Comparison of ENCODE assay signal across 8 cellular contexts in genomic region chr17:51153210-51154072, GRCh38. TPM values are rescaled to one million over a fixed set of nuclear protein-coding genes. Genes with fewer than 3 reads are reported as not detected.
A peak's percentile ranks its signal among the peaks of the same experiment; 100 is the strongest.
DNase-seq lines count a peak whose midpoint lies in the region; ATAC-seq and TF ChIP-seq lines count a peak whose summit lies in the region.

Gene NME1 (plus strand): TSS chr17:51153559. CDS start chr17:51155655, 2,096 bp downstream.

- no peaks in the 10 kb centered on the region for H3K9me3 Mint-ChIP-seq in activated T-helper 17 cell treated with anti-CD3 and anti-CD28 coated beads, Interleukin-2, amount 50 U/mL, for 72 hours
- no peaks in the 10 kb centered on the region for H3K9me3 Mint-ChIP-seq in natural killer cell treated with Interleukin-12 subunit alpha and Interleukin-12 subunit beta and Interleukin-15 and Interleukin-18, amount 100 ng/mL, for 72 hours

- no peak within 1 kb of the TSS for H3K4me3 Mint-ChIP-seq in activated T-helper 17 cell treated with anti-CD3 and anti-CD28 coated beads, Interleukin-2, amount 50 U/mL, for 72 hours
- H3K4me3 Mint-ChIP-seq in natural killer cell treated with Interleukin-12 subunit alpha and Interleukin-12 subunit beta and Interleukin-15 and Interleukin-18, amount 100 ng/mL, for 72 hours, result no peak within 1 kb of the TSS

- peaks cover 4% of the 10 kb centered on the region for H3K4me1 Mint-ChIP-seq in activated T-helper 17 cell treated with anti-CD3 and anti-CD28 coated beads, Interleukin-2, amount 50 U/mL, for 72 hours
- no peaks in the 10 kb centered on the region for H3K4me1 Mint-ChIP-seq in natural killer cell treated with Interleukin-12 subunit alpha and Interleukin-12 subunit beta and Interleukin-15 and Interleukin-18, amount 100 ng/mL, for 72 hours (ENCODE audit: low read depth in 2 of 2)

- peak; percentile 100 for DNase-seq in ELR (ENCODE audit: low read depth)
- peak; percentile 92 for DNase-seq in GOT3 (lab: John Stamatoyannopoulos, UW)
- DNase-seq in RPMI8226, result peak; percentile 99
- peak; percentile 100 for DNase-seq in fibroblast of pulmonary artery (ENCODE audit: low read depth)
- DNase-seq in natural killer cell treated with Interleukin-12 subunit alpha and Interleukin-12 subunit beta and Interleukin-15 and Interleukin-18, amount 100 ng/mL, for 72 hours (ENCODE audit: low spot score), result peak; percentile 97
- peak; percentile 97 for DNase-seq in stimulated activated naive CD8-positive, alpha-beta T cell treated with anti-CD3 and anti-CD28 coated beads, Interleukin-15, Interleukin-2, amounts not matched to agents 100 U/mL and 50 U/mL, for 24 hours

- peak; percentile 94 for ATAC-seq in activated T-helper 17 cell treated with anti-CD3 and anti-CD28 coated beads, Interleukin-2, amount 50 U/mL, for 72 hours (replicated peaks)
- ATAC-seq in natural killer cell treated with Interleukin-12 subunit alpha and Interleukin-12 subunit beta and Interleukin-15 and Interleukin-18, amount 100 ng/mL, for 72 hours, result peak; percentile 95 to 96
- ATAC-seq in stimulated activated naive CD8-positive, alpha-beta T cell treated with anti-CD3 and anti-CD28 coated beads, Interleukin-15, Interleukin-2, amounts not matched to agents 100 U/mL and 50 U/mL, for 24 hours, result peak; percentile 92

- H3K27me3 Mint-ChIP-seq in activated T-helper 17 cell treated with anti-CD3 and anti-CD28 coated beads, Interleukin-2, amount 50 U/mL, for 72 hours, result no peaks in the 10 kb centered on the region
- H3K27me3 Mint-ChIP-seq in natural killer cell treated with Interleukin-12 subunit alpha and Interleukin-12 subunit beta and Interleukin-15 and Interleukin-18, amount 100 ng/mL, for 72 hours, result no peaks in the 10 kb centered on the region

- H3K27ac Mint-ChIP-seq in activated T-helper 17 cell treated with anti-CD3 and anti-CD28 coated beads, Interleukin-2, amount 50 U/mL, for 72 hours, result no peak within 1 kb of the TSS
- no peak within 1 kb of the TSS for H3K27ac Mint-ChIP-seq in natural killer cell treated with Interleukin-12 subunit alpha and Interleukin-12 subunit beta and Interleukin-15 and Interleukin-18, amount 100 ng/mL, for 72 hours

- H3K36me3 Mint-ChIP-seq in activated T-helper 17 cell treated with anti-CD3 and anti-CD28 coated beads, Interleukin-2, amount 50 U/mL, for 72 hours (ENCODE audit: low read depth), result no peaks in the 10 kb centered on the region
- peaks cover 11% of the 10 kb centered on the region for H3K36me3 Mint-ChIP-seq in natural killer cell treated with Interleukin-12 subunit alpha and Interleukin-12 subunit beta and Interleukin-15 and Interleukin-18, amount 100 ng/mL, for 72 hours

- H3K4me3 ChIP-seq in fibroblast of pulmonary artery (replicated peaks; ENCODE audit: low read depth, low read length), result peak within 1 kb of the TSS; percentile 94

- TF ChIP-seq CTCF in LNCAP (IDR thresholded peaks at IDR 0.05) (peak; percentile 90; the same call in 1 of the 2 replicates), fibroblast of pulmonary artery (IDR thresholded peaks at IDR 0.05; ENCODE audit: low read length, missing control alignments) (peak; percentile 76)

RNA-seq across cellular contexts. Expression of gene NME1, which starts in this region (rescaled TPM):
- total RNA-seq in activated T-helper 17 cell treated with anti-CD3 and anti-CD28 coated beads, Interleukin-2, amount 50 U/mL, for 72 hours, result 100 to 1,000 TPM; 107 to 348 TPM
- total RNA-seq in natural killer cell treated with Interleukin-12 subunit alpha and Interleukin-12 subunit beta and Interleukin-15 and Interleukin-18, amount 100 ng/mL, for 72 hours, result 100 to 1,000 TPM; 188 to 245 TPM

Comparison
In these comparisons a context has a peak if more than half of its experiments do, and no peak if none do; other contexts are left out.
1. Peak in every context shown above with its lines: DNase-seq, ATAC-seq and H3K4me3 ChIP-seq.